Comparison of ENCODE assay signal across 8 cellular contexts in genomic region chr2:46780801-46781445, GRCh38.
A peak's percentile ranks its signal among the peaks of the same experiment; 100 is the strongest.
DNase-seq lines count a peak whose midpoint lies in the region; ATAC-seq and TF ChIP-seq lines count a peak whose summit lies in the region.

No MANE protein-coding gene starts in this region.

- POLR2A ChIA-PET in A673 (lab: Charles Lee; ENCODE audit: low non-redundant PET) = no interaction called here
- POLR2A ChIA-PET in CD8-positive, alpha-beta memory T cell (lab: Charles Lee) = interaction anchor here (0.6 kb wide), 1 partner anchor 1131 kb away, joined by 3 read pairs; no protein-coding TSS in a partner anchor

- TF ChIP-seq CTCF in A673 (conservative IDR thresholded peaks at IDR 0.05; ENCODE audit: low read depth, low read length) (0 out of 2 replicates have a peak, but pooled peaks have one; percentile 8), Loucy (conservative IDR thresholded peaks at IDR 0.05; ENCODE audit: low read length) (peak; percentile 32; the same call in 1 of the 2 replicates), left lung (IDR thresholded peaks at IDR 0.05) (no peak), colonic mucosa (IDR thresholded peaks at IDR 0.05) (no peak)

- intact Hi-C loops in A673 (cut with micrococcal nuclease; ENCODE audit: unreplicated experiment) (no loop called here), left lung (cut with DNase I) (no loop called here), colonic mucosa (cut with DNase I) (no loop called here)

- H3F3A ChIP-seq in Loucy (ENCODE audit: low read depth) = no peaks in the 10 kb centered on the region

- ATAC-seq in left lung = peak; percentile 45
- no peak for ATAC-seq in GM18870 (IDR thresholded peaks at IDR 0.05; ENCODE audit: unreplicated experiment)
- ATAC-seq in activated T-cell treated with anti-CD3 and anti-CD28 coated beads, Interleukin-2, amount 50 U/mL, for 72 hours (replicated peaks in 1 of 2) = no peak

- no peak overlapping the region for H3K27ac Mint-ChIP-seq in CD8-positive, alpha-beta memory T cell
- no peak overlapping the region for H3K27ac Mint-ChIP-seq in activated T-cell treated with anti-CD3 and anti-CD28 coated beads, Interleukin-2, amount 50 U/mL, for 72 hours

- no peak overlapping the region for H2AFZ ChIP-seq in Loucy (ENCODE audit: low read length)

- no peak overlapping the region for H3K4me3 ChIP-seq in A673 (ENCODE audit: low read depth, low read length, poor library complexity, severe bottlenecking)
- H3K4me3 ChIP-seq in Loucy (ENCODE audit: low read length, poor library complexity, severe bottlenecking) = no peak overlapping the region
- no peak overlapping the region for H3K4me3 ChIP-seq in left lung
- H3K4me3 ChIP-seq in CD8-positive, alpha-beta memory T cell (ENCODE audit: low read length) = no peak overlapping the region
- no peak overlapping the region for H3K4me3 ChIP-seq in colonic mucosa

- peaks cover 0 to 10% (median 2%) of the 10 kb centered on the region in 3 donors for H3K36me3 Mint-ChIP-seq in CD8-positive, alpha-beta memory T cell
- peaks cover 2 to 5% of the 10 kb centered on the region in 2 donors for H3K36me3 Mint-ChIP-seq in activated T-cell treated with anti-CD3 and anti-CD28 coated beads, Interleukin-2, amount 50 U/mL, for 72 hours (ENCODE audit: insufficient read depth in 2 of 2)

- no peaks in the 10 kb centered on the region for H3K9me3 ChIP-seq in A673 (ENCODE audit: low read depth, low read length, poor library complexity, severe bottlenecking)
- peaks cover 7% of the 10 kb centered on the region; the same call in 1 of the 2 replicates for H3K9me3 ChIP-seq in Loucy (ENCODE audit: insufficient read depth, low read depth, low read length)
- H3K9me3 ChIP-seq in left lung = no peaks in the 10 kb centered on the region
- no peaks in the 10 kb centered on the region for H3K9me3 ChIP-seq in CD8-positive, alpha-beta memory T cell (ENCODE audit: low read length)
- H3K9me3 ChIP-seq in colonic mucosa = no peaks in the 10 kb centered on the region

- no peak overlapping the region for H3K4me3 Mint-ChIP-seq in CD8-positive, alpha-beta memory T cell
- no peak overlapping the region for H3K4me3 Mint-ChIP-seq in activated T-cell treated with anti-CD3 and anti-CD28 coated beads, Interleukin-2, amount 50 U/mL, for 72 hours

- H3K4me2 ChIP-seq in Loucy (ENCODE audit: low read depth, low read length, poor library complexity, severe bottlenecking) = no peak overlapping the region

- H4K20me1 ChIP-seq in Loucy (ENCODE audit: insufficient read depth, low read length, poor library complexity, severe bottlenecking) = no peaks in the 10 kb centered on the region

- H3K79me2 ChIP-seq in Loucy (ENCODE audit: insufficient read depth, low read length) = no peaks in the 10 kb centered on the region

- peaks cover 13 to 50% of the 10 kb centered on the region in 2 donors for H3K27me3 Mint-ChIP-seq in CD8-positive, alpha-beta memory T cell
- H3K27me3 Mint-ChIP-seq in activated T-cell treated with anti-CD3 and anti-CD28 coated beads, Interleukin-2, amount 50 U/mL, for 72 hours (ENCODE audit: low read depth) = no peaks in the 10 kb centered on the region

- H3K9me2 ChIP-seq in Loucy (replicated peaks; ENCODE audit: low read depth, low read length) = no peaks in the 10 kb centered on the region

- H3K9ac ChIP-seq in Loucy (ENCODE audit: low read depth, low read length, poor library complexity, severe bottlenecking) (no peak overlapping the region), colonic mucosa (ENCODE audit: low read depth in 2 of 2, low read length in 2 of 2) (no peak overlapping the region)

- CTCF ChIA-PET in A673 (lab: Charles Lee) = no interaction called here
- CTCF ChIA-PET in CD8-positive, alpha-beta memory T cell (lab: Charles Lee) = no interaction called here

- DNase-seq in A673 (ENCODE audit: low spot score) (no peak), cerebellar nuclear complex (lab: John Stamatoyannopoulos, UW) (peak; percentile 21 to 33), left lung (peak in 1 of 2 donors; percentile 65), colonic mucosa (no peak)
- DNase-seq in CD8-positive, alpha-beta memory T cell = no peak
- DNase-seq in activated T-cell treated with anti-CD3 and anti-CD28 coated beads, Interleukin-2, amount 50 U/mL, for 72 hours = no peak

- H3K27ac ChIP-seq in A673 (ENCODE audit: low read depth, low read length, poor library complexity, severe bottlenecking) = no peak overlapping the region
- peak overlapping the region in 1 of 2 donors; percentile 40 for H3K27ac ChIP-seq in left lung
- H3K27ac ChIP-seq in CD8-positive, alpha-beta memory T cell (ENCODE audit: low read depth, low read length) = no peak overlapping the region
- no peak overlapping the region for H3K27ac ChIP-seq in colonic mucosa

- peaks cover 0 to 3% (median 0%) of the 10 kb centered on the region in 3 donors for H3K4me1 Mint-ChIP-seq in CD8-positive, alpha-beta memory T cell
- H3K4me1 Mint-ChIP-seq in activated T-cell treated with anti-CD3 and anti-CD28 coated beads, Interleukin-2, amount 50 U/mL, for 72 hours (ENCODE audit: low read depth) = no peaks in the 10 kb centered on the region

- H3K36me3 ChIP-seq in A673 (ENCODE audit: insufficient read depth, low read length, poor library complexity, severe bottlenecking) = no peaks in the 10 kb centered on the region
- H3K36me3 ChIP-seq in Loucy (ENCODE audit: insufficient read depth, low read length) = no peaks in the 10 kb centered on the region
- no peaks in the 10 kb centered on the region for H3K36me3 ChIP-seq in left lung
- no peaks in the 10 kb centered on the region for H3K36me3 ChIP-seq in CD8-positive, alpha-beta memory T cell (ENCODE audit: insufficient read depth, low read length)
- H3K36me3 ChIP-seq in colonic mucosa = no peaks in the 10 kb centered on the region

- H3K27me3 ChIP-seq in A673 (replicated peaks; ENCODE audit: insufficient read depth, low read depth, low read length, poor library complexity) (no peaks in the 10 kb centered on the region), Loucy (ENCODE audit: insufficient read depth, low read length, poor library complexity, severe bottlenecking) (no peaks in the 10 kb centered on the region), left lung (no peaks in the 10 kb centered on the region), colonic mucosa (no peaks in the 10 kb centered on the region)
- H3K27me3 ChIP-seq in CD8-positive, alpha-beta memory T cell (ENCODE audit: insufficient read depth, low read length, poor library complexity, severe bottlenecking) = no peaks in the 10 kb centered on the region

- BruUV-seq in A673 (replicated peaks; lab: Mats Ljungman, UMichigan) = no TSS peak

- H3K4me1 ChIP-seq in A673 (ENCODE audit: insufficient read depth, low read length, poor library complexity, severe bottlenecking) (no peaks in the 10 kb centered on the region), Loucy (ENCODE audit: insufficient read depth, low read length, poor library complexity, severe bottlenecking) (no peaks in the 10 kb centered on the region), left lung (peaks cover 0 to 22% of the 10 kb centered on the region in 2 donors), colonic mucosa (no peaks in the 10 kb centered on the region)
- H3K4me1 ChIP-seq in CD8-positive, alpha-beta memory T cell (ENCODE audit: insufficient read depth, low read length) = no peaks in the 10 kb centered on the region

- peaks cover 0 to 4% (median 3%) of the 10 kb centered on the region in 5 donors for H3K9me3 Mint-ChIP-seq in CD8-positive, alpha-beta memory T cell
- peaks cover 0 to 2% of the 10 kb centered on the region in 2 donors for H3K9me3 Mint-ChIP-seq in activated T-cell treated with anti-CD3 and anti-CD28 coated beads, Interleukin-2, amount 50 U/mL, for 72 hours

Comparison
In these comparisons a context has a peak if more than half of its experiments do, and no peak if none do; other contexts are left out.
1. DNase-seq: peak in cerebellar nuclear complex (2 of 2); none in A673 (single experiment), CD8-positive, alpha-beta memory T cell (0 of 5), colonic mucosa (single experiment) and activated T-cell treated with anti-CD3 and anti-CD28 coated beads, Interleukin-2, amount 50 U/mL, for 72 hours (0 of 2).
2. CTCF ChIP-seq: peak in A673 (single experiment) and Loucy (single experiment); none in left lung (0 of 2) and colonic mucosa (single experiment).